ENCODE assay signal across 11 cellular contexts in the genomic region with DNA sequence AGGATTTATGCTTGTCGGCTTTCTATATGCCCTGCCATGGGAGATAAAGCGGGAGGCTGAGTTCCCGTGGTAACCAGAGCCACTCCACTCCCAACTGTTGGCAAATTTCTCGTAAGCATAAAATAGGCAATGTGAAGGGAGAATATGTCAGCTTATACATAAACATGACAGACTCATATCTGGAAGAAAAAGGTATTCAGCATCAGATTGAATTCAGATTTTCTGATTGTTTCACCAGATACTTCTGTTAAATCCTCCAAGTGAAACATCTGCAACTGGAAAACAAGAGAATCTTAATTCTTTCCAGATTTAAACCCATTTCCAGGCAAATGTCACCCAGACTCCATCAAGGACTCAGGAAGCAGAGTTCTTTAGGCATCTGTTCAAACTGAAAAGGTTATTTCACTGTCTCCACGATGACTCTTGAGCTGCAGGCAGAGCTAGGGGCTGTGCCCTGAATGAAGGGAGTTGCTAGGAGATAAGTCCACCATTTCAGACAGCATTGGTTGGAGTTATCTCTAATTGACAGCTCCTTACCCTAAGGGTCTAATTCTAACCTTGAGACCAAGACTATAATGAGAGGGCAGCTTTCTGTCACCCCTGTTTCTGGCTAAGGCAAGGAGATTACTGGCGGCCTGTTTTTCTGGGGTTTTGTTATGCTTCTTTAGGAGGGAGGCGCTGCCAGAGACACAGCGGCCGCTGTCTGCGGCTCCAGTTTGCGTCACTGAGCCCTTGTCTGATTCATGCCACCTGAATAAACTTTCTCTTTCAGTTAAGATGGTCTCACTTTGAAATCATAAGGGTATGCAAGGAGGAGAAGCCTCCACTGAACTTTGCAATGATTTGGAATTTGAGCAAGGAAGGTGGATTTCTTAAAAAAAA.
DNase-seq lines count a peak whose midpoint lies in the region; ATAC-seq and TF ChIP-seq lines count a peak whose summit lies in the region.
"Had no signal": no experiment of that assay in that cellular context is flagged by ENCODE, and none has a peak within 500 bp of the region (broad histone marks: within the 10 kb centered on the region; RNA-seq: fewer than 3 reads in every experiment).

No MANE protein-coding gene starts in this region.

- H4K20me1 ChIP-seq in OCI-LY1 (ENCODE audit: insufficient read depth, low read length) = no peaks in the 10 kb centered on the region

- TF ChIP-seq CTCF in cardiac muscle cell (IDR thresholded peaks at IDR 0.05; ENCODE audit: low read depth, low read length) = no peak
- TF ChIP-seq CTCF in OCI-LY1 (IDR thresholded peaks at IDR 0.05; ENCODE audit: low read length) = no peak

- ATAC-seq in Right ventricle myocardium inferior (no peak), HG02840 (IDR thresholded peaks at IDR 0.05; ENCODE audit: low FRiP score, unreplicated experiment) (no peak)

- peak overlapping the region; percentile 55 for H3K9ac ChIP-seq in OCI-LY1 (ENCODE audit: low read length)

- H3K27me3 ChIP-seq in cardiac muscle cell (no peaks in the 10 kb centered on the region), OCI-LY1 (ENCODE audit: insufficient read depth, low read length) (no peaks in the 10 kb centered on the region)
- H3K27me3 ChIP-seq: ascending aorta had no signal

- H3K36me3 ChIP-seq in cardiac muscle cell = no peaks in the 10 kb centered on the region
- H3K36me3 ChIP-seq in OCI-LY1 (ENCODE audit: insufficient read depth, low read length) = no peaks in the 10 kb centered on the region
- H3K36me3 ChIP-seq: ascending aorta, heart right ventricle had no signal

- H3K79me2 ChIP-seq in OCI-LY1 (ENCODE audit: insufficient read depth, low read length) = no peaks in the 10 kb centered on the region

- H3F3A ChIP-seq in OCI-LY1 (ENCODE audit: insufficient read depth, low read length) = no peaks in the 10 kb centered on the region

- H3K4me3 ChIP-seq in cardiac muscle cell (no peak overlapping the region), OCI-LY1 (ENCODE audit: low read depth, low read length, poor library complexity, severe bottlenecking) (no peak overlapping the region)
- H3K4me3 ChIP-seq: ascending aorta, heart right ventricle had no signal

- no peak overlapping the region for H2AFZ ChIP-seq in OCI-LY1 (ENCODE audit: low read length)

- DNase-seq in cardiac muscle cell (ENCODE audit: low read depth in 1 of 2, low spot score in 1 of 2) (peak; percentile 0 to 48), Right ventricle myocardium inferior (ENCODE audit: missing footprints) (no peak), iPS-NIHi11 (ENCODE audit: low spot score) (peak; percentile 36), T-helper 9 cell (no peak)
- DNase-seq in NK-92 treated with Interleukin-12 subunit alpha and Interleukin-12 subunit beta, amount 100 ng/mL, for 24 hours (lab: John Stamatoyannopoulos, UW) = no peak
- DNase-seq: NCI-H446 treated with DMSO at 0.1 percent for 48 hours had no signal

- H3K4me2 ChIP-seq in OCI-LY1 (ENCODE audit: low read length) = peak overlapping the region; percentile 47

- H3K4me1 ChIP-seq in cardiac muscle cell (ENCODE audit: low read depth) (peaks cover 18% of the 10 kb centered on the region), OCI-LY1 (ENCODE audit: insufficient read depth, low read length, severe bottlenecking) (peaks cover 99% of the 10 kb centered on the region)
- H3K4me1 ChIP-seq: ascending aorta, heart right ventricle had no signal

- intact Hi-C loops in Right ventricle myocardium inferior (cut with DNase I) = loop anchor here (10.0 kb wide), 1 partner anchor 129 kb away; no protein-coding TSS in a partner anchor

- H3K9me2 ChIP-seq in OCI-LY1 (ENCODE audit: low read depth, low read length) = no peaks in the 10 kb centered on the region

- H3K27ac ChIP-seq in cardiac muscle cell (peak overlapping the region; percentile 28), OCI-LY1 (ENCODE audit: low read depth, low read length, poor library complexity, severe bottlenecking) (peak overlapping the region; percentile 95), temporal lobe (ENCODE audit: low read depth, low read length) (peak overlapping the region; percentile 54)
- H3K27ac ChIP-seq: ascending aorta had no signal

- no peaks in the 10 kb centered on the region for H3K9me3 ChIP-seq in cardiac muscle cell (ENCODE audit: low read depth)
- no peaks in the 10 kb centered on the region for H3K9me3 ChIP-seq in OCI-LY1 (ENCODE audit: low read length)
- H3K9me3 ChIP-seq: ascending aorta, heart right ventricle had no signal

Comparison
In these comparisons a context has a peak if more than half of its experiments do, and no peak if none do; other contexts are left out.
1. DNase-seq: peak in cardiac muscle cell (2 of 2) and iPS-NIHi11 (single experiment); none in Right ventricle myocardium inferior (single experiment), T-helper 9 cell (single experiment) and NK-92 treated with Interleukin-12 subunit alpha and Interleukin-12 subunit beta, amount 100 ng/mL, for 24 hours (single experiment).
2. H3K27ac ChIP-seq: peak in every context shown above with its lines; median percentile 95 in OCI-LY1; 54 in temporal lobe; 28 in cardiac muscle cell.